ENCODE assay signal across 17 cellular contexts in genomic region chr1:225853441-225853840, GRCh38. TPM values are rescaled to one million over a fixed set of nuclear protein-coding genes. Genes with fewer than 3 reads are reported as not detected.
DNase-seq lines count a peak whose midpoint lies in the region; ATAC-seq lines count a peak whose summit lies in the region.
"Had no signal": no experiment of that assay in that cellular context is flagged by ENCODE, and none has a peak within 500 bp of the region (broad histone marks: within the 10 kb centered on the region; RNA-seq: fewer than 3 reads in every experiment).

No MANE protein-coding gene starts in this region.

- H3K4me1 Mint-ChIP-seq in IgD-negative memory B cell: peaks cover 14 to 32% (median 28%) of the 10 kb centered on the region in 3 donors
- H3K4me1 Mint-ChIP-seq in stimulated activated effector memory CD8-positive, alpha-beta T cell treated with anti-CD3 and anti-CD28 coated beads, Interleukin-12 subunit alpha, Interleukin-12 subunit beta, amount 100 ng/mL, for 72 hours: peaks cover 74% of the 10 kb centered on the region

- no peaks in the 10 kb centered on the region for H3K9me3 Mint-ChIP-seq in activated naive CD4-positive, alpha-beta T cell treated with anti-CD3 and anti-CD28 coated beads, Interleukin-2, amount 50 U/mL, for 72 hours
- H3K9me3 Mint-ChIP-seq in IgD-negative memory B cell: no peaks in the 10 kb centered on the region
- no peaks in the 10 kb centered on the region for H3K9me3 Mint-ChIP-seq in stimulated activated effector memory CD8-positive, alpha-beta T cell treated with anti-CD3 and anti-CD28 coated beads, Interleukin-12 subunit alpha, Interleukin-12 subunit beta, amount 100 ng/mL, for 72 hours

- H3K4me3 Mint-ChIP-seq in IgD-negative memory B cell: peak overlapping the region in 1 of 4 donors; percentile 75
- no peak overlapping the region for H3K4me3 Mint-ChIP-seq in stimulated activated effector memory CD8-positive, alpha-beta T cell treated with anti-CD3 and anti-CD28 coated beads, Interleukin-12 subunit alpha, Interleukin-12 subunit beta, amount 100 ng/mL, for 72 hours

- no peak for DNase-seq in activated naive CD4-positive, alpha-beta T cell treated with anti-CD3 and anti-CD28 coated beads, Interleukin-2, amount 50 U/mL, for 72 hours (ENCODE audit: low spot score in 2 of 2)
- no peak for DNase-seq in activated naive CD4-positive, alpha-beta T cell treated with Interleukin-2 at 50 U/mL for 16 hours
- no peak for DNase-seq in stimulated activated effector memory CD8-positive, alpha-beta T cell treated with anti-CD3 and anti-CD28 coated beads, Interleukin-12 subunit alpha, Interleukin-12 subunit beta, amount 100 ng/mL, for 72 hours (ENCODE audit: low spot score in 2 of 2)
- DNase-seq in DMS53 (lab: John Stamatoyannopoulos, UW) (no peak), inferior parietal cortex (ENCODE audit: extremely low spot score) (no peak), SHP77 treated with DMSO at 0.1 percent for 48 hours (lab: John Stamatoyannopoulos, UW) (no peak)
- DNase-seq: DMS79, KG1, NCI-H1417, NCI-H187, NCI-H226, NCI-H524, NCI-H82 had no signal

- no peaks in the 10 kb centered on the region for H3K27me3 Mint-ChIP-seq in IgD-negative memory B cell

- no peak for ATAC-seq in activated naive CD4-positive, alpha-beta T cell treated with anti-CD3 and anti-CD28 coated beads, Interleukin-2, amount 50 U/mL, for 72 hours
- ATAC-seq in stimulated activated effector memory CD8-positive, alpha-beta T cell treated with anti-CD3 and anti-CD28 coated beads, Interleukin-12 subunit alpha, Interleukin-12 subunit beta, amount 100 ng/mL, for 72 hours: no peak

- H3K27ac Mint-ChIP-seq in activated naive CD4-positive, alpha-beta T cell treated with anti-CD3 and anti-CD28 coated beads, Interleukin-2, amount 50 U/mL, for 72 hours: peak overlapping the region; percentile 19 to 36
- peak overlapping the region in 2 of 3 donors; percentile 4 to 80 for H3K27ac Mint-ChIP-seq in IgD-negative memory B cell
- peak overlapping the region; percentile 71 for H3K27ac Mint-ChIP-seq in stimulated activated effector memory CD8-positive, alpha-beta T cell treated with anti-CD3 and anti-CD28 coated beads, Interleukin-12 subunit alpha, Interleukin-12 subunit beta, amount 100 ng/mL, for 72 hours

- H3K27ac ChIP-seq in cingulate gyrus (ENCODE audit: low read depth, low read length): peak overlapping the region; percentile 39

- peaks cover 9 to 52% of the 10 kb centered on the region in 2 donors for H3K36me3 Mint-ChIP-seq in activated naive CD4-positive, alpha-beta T cell treated with anti-CD3 and anti-CD28 coated beads, Interleukin-2, amount 50 U/mL, for 72 hours
- H3K36me3 Mint-ChIP-seq in IgD-negative memory B cell: peaks cover 11% of the 10 kb centered on the region
- peaks cover 86% of the 10 kb centered on the region for H3K36me3 Mint-ChIP-seq in stimulated activated effector memory CD8-positive, alpha-beta T cell treated with anti-CD3 and anti-CD28 coated beads, Interleukin-12 subunit alpha, Interleukin-12 subunit beta, amount 100 ng/mL, for 72 hours

RNA-seq across cellular contexts. Expression of gene TMEM63A, which starts 28.7 kb away (rescaled TPM):
- 100 to 1,000 TPM in 1 of 2 donors, 10 to 100 TPM in 1; 67.8 to 115 TPM for total RNA-seq in activated naive CD4-positive, alpha-beta T cell treated with anti-CD3 and anti-CD28 coated beads, Interleukin-2, amount 50 U/mL, for 72 hours
- polyA plus RNA-seq in IgD-negative memory B cell: 32.1 TPM

RNA-seq across cellular contexts. Expression of gene LEFTY1, which starts 35.5 kb away (rescaled TPM):
- total RNA-seq in activated naive CD4-positive, alpha-beta T cell treated with anti-CD3 and anti-CD28 coated beads, Interleukin-2, amount 50 U/mL, for 72 hours: under 1 TPM in 1 of 2 donors, not detected in 1; 0.54 TPM
- not detected for polyA plus RNA-seq in IgD-negative memory B cell
- total RNA-seq: A172, RPMI7951 had no signal

RNA-seq across cellular contexts. Expression of gene EPHX1, which starts 43.5 kb away (rescaled TPM):
- 1 to 10 TPM; 3.1 TPM for total RNA-seq in activated naive CD4-positive, alpha-beta T cell treated with anti-CD3 and anti-CD28 coated beads, Interleukin-2, amount 50 U/mL, for 72 hours
- 0.26 TPM for polyA plus RNA-seq in IgD-negative memory B cell
